Comparison of ENCODE assay signal across 8 cellular contexts in the genomic region with DNA sequence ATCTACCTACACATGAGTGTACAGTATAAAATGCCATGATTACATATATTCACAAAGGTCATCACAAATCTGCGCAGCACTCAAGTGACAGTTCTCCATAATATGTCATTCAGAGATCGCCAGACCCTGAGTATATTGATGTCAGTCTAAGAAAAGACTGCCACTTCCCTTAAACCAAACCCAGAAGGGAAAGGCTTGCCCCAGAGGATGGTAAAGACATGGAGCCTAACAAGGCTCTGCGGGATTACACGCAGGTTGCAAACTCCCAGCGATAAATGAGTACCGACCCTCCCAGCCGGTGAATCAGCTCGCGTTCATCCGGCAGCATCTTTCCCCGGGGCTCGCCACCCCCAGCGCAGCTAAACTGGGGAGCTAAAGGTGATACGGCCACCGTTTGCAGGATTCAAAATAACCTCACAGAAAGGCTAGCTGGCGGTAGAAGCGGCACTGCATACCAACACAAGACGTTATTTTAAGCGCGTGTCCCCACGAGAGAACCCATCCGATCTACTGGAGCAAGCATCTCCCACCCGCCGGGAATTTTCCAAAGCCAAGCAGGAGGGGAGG.
DNase-seq lines count a peak whose midpoint lies in the region; ATAC-seq and TF ChIP-seq lines count a peak whose summit lies in the region.

No MANE protein-coding gene starts in this region.

- no peak for ATAC-seq in stimulated activated naive CD8-positive, alpha-beta T cell treated with anti-CD3 and anti-CD28 coated beads, Interleukin-15, Interleukin-2, amounts not matched to agents 100 U/mL and 50 U/mL, for 24 hours
- no peak for ATAC-seq in GM19463 (IDR thresholded peaks at IDR 0.05; ENCODE audit: unreplicated experiment)

- no peaks in the 10 kb centered on the region for H3K36me3 ChIP-seq in muscle layer of colon (ENCODE audit: insufficient read depth, low read length)

- peaks cover 15% of the 10 kb centered on the region for H3K4me1 ChIP-seq in muscle layer of colon (ENCODE audit: insufficient read depth, low read length)

- TF ChIP-seq CTCF in epithelial cell of esophagus (IDR thresholded peaks at IDR 0.05; ENCODE audit: insufficient read depth, low read depth, low read length, missing control alignments): no peak

- no peaks in the 10 kb centered on the region for H3K9me3 ChIP-seq in muscle layer of colon (ENCODE audit: low read length)

- H3K9ac ChIP-seq in muscle layer of colon (ENCODE audit: low read length): peak overlapping the region; percentile 34

- peak overlapping the region; percentile 90 for H3K27ac ChIP-seq in muscle layer of colon (ENCODE audit: low read depth, low read length)

- DNase-seq in AG08396 (ENCODE audit: low spot score): peak; percentile 55
- peak; percentile 32 for DNase-seq in GM19238 (ENCODE audit: insufficient read length, low spot score)
- peak; percentile 11 for DNase-seq in MV-4-11 (lab: John Stamatoyannopoulos, UW)
- peak; percentile 25 for DNase-seq in activated T-cell treated with anti-CD3 and anti-CD28 coated beads for 1 hour (ENCODE audit: low read depth)
- DNase-seq in epithelial cell of esophagus (ENCODE audit: low read depth): peak; percentile 62
- DNase-seq in stimulated activated naive CD8-positive, alpha-beta T cell treated with anti-CD3 and anti-CD28 coated beads, Interleukin-15, Interleukin-2, amounts not matched to agents 100 U/mL and 50 U/mL, for 24 hours: peak; percentile 57

- H3K4me3 ChIP-seq in epithelial cell of esophagus (ENCODE audit: low read length): peak overlapping the region; percentile 73
- peak overlapping the region; percentile 80 to 89 for H3K4me3 ChIP-seq in muscle layer of colon (ENCODE audit: low read depth in 1 of 2, low read length in 2 of 2)

- no peaks in the 10 kb centered on the region for H3K27me3 ChIP-seq in muscle layer of colon (ENCODE audit: control insufficient read depth in 1 of 2, insufficient read depth in 2 of 2, low read length in 2 of 2)

Comparison
In these comparisons a context has a peak if more than half of its experiments do, and no peak if none do; other contexts are left out.
1. DNase-seq: peak in every context shown above with its lines; median percentile 62 in epithelial cell of esophagus; 57 in stimulated activated naive CD8-positive, alpha-beta T cell treated with anti-CD3 and anti-CD28 coated beads, Interleukin-15, Interleukin-2, amounts not matched to agents 100 U/mL and 50 U/mL, for 24 hours; 55 in AG08396; 32 in GM19238; 25 in activated T-cell treated with anti-CD3 and anti-CD28 coated beads for 1 hour; 11 in MV-4-11.